16 cellular contexts compared by ENCODE assay signal in the genomic region with DNA sequence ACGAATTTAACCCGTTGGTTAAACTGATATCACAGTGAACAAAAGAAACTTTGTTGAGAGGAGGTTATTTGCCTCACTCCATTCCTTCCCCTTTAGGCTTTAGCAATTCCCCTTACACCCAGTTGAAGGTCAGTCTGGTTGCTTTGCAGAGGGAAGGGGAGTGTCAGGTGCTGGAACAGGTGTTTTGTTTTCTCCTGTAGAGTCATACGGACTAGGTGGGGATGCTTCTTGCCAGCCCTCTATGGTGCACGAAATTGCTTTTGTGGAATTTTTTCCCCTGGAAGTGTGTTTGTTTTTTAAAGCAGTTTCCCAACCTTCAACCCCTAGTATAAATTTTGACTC. TPM values are rescaled to one million over a fixed set of nuclear protein-coding genes. Genes with fewer than 3 reads are reported as not detected.
DNase-seq lines count a peak whose midpoint lies in the region; ATAC-seq and TF ChIP-seq lines count a peak whose summit lies in the region.
"Had no signal": no experiment of that assay in that cellular context is flagged by ENCODE, and none has a peak within 500 bp of the region (broad histone marks: within the 10 kb centered on the region; RNA-seq: fewer than 3 reads in every experiment).

No MANE protein-coding gene starts in this region.

- H2AFZ ChIP-seq in ACC112 (ENCODE audit: low read length, unreplicated experiment): peak overlapping the region; percentile 50

- H3K36me3 ChIP-seq in ACC112 (ENCODE audit: insufficient read depth, low read length): no peaks in the 10 kb centered on the region

- DNase-seq in NCI-H526 (lab: John Stamatoyannopoulos, UW) (peak; percentile 77 to 86), epithelial cell of esophagus (ENCODE audit: low read depth) (no peak), nephron progenitor cell (no peak), posterior vena cava (ENCODE audit: low spot score) (no peak), GF-D8 (lab: John Stamatoyannopoulos, UW) (no peak), mesenteric fat pad (ENCODE audit: low spot score) (no peak)
- DNase-seq: AML-193; amygdala; GDM1; NK-92 treated with Interleukin-12 subunit alpha and Interleukin-12 subunit beta, amount 100 ng/mL, for 24 hours had no signal

- H3K4me3 Mint-ChIP-seq in nephron progenitor cell: peak overlapping the region; percentile 29
- H3K4me3 Mint-ChIP-seq: T-helper 2 cell treated with Interferon-gamma antibody and Interleukin-4, amounts not matched to agents 5 μg/mL and 100 μg/mL, for 36 hours had no signal

- ATAC-seq in HG03571 (IDR thresholded peaks at IDR 0.05; ENCODE audit: unreplicated experiment): no peak

- peak overlapping the region; percentile 62; the same call in 1 of the 2 replicates for H3K27ac ChIP-seq in ACC112 (ENCODE audit: low read depth, low read length)

- peak overlapping the region; percentile 11 for H3K27ac Mint-ChIP-seq in nephron progenitor cell
- H3K27ac Mint-ChIP-seq: T-helper 2 cell treated with Interferon-gamma antibody and Interleukin-4, amounts not matched to agents 5 μg/mL and 100 μg/mL, for 36 hours had no signal

- peaks cover 52% of the 10 kb centered on the region for H3K9me3 Mint-ChIP-seq in nephron progenitor cell
- H3K9me3 Mint-ChIP-seq: T-helper 2 cell treated with Interferon-gamma antibody and Interleukin-4, amounts not matched to agents 5 μg/mL and 100 μg/mL, for 36 hours had no signal

- H3K79me2 ChIP-seq in ACC112 (ENCODE audit: control insufficient read depth, insufficient read depth, low read length, unreplicated experiment): no peaks in the 10 kb centered on the region

- H3K27me3 ChIP-seq in ACC112 (ENCODE audit: insufficient read depth, low read length): no peaks in the 10 kb centered on the region

- intact Hi-C loops in posterior vena cava (cut with DNase I): no loop called here

- peaks cover 4% of the 10 kb centered on the region for H3K27me3 Mint-ChIP-seq in nephron progenitor cell (ENCODE audit: low read depth, poor library complexity)

- H3K4me1 ChIP-seq in ACC112 (ENCODE audit: control insufficient read depth, insufficient read depth, low read length, unreplicated experiment): peaks cover 41% of the 10 kb centered on the region

- TF ChIP-seq CTCF in epithelial cell of esophagus (IDR thresholded peaks at IDR 0.05; ENCODE audit: insufficient read depth, low read depth, low read length, missing control alignments) (no peak), nephron progenitor cell (IDR thresholded peaks at IDR 0.05) (no peak)

- H3K4me3 ChIP-seq in ACC112 (ENCODE audit: low read depth, low read length): 0 out of 2 replicates have a peak overlapping the region, but pooled peaks have one; percentile 16
- peak overlapping the region; percentile 2 for H3K4me3 ChIP-seq in epithelial cell of esophagus (ENCODE audit: low read length)

- peaks cover 77% of the 10 kb centered on the region for H3K4me1 Mint-ChIP-seq in nephron progenitor cell

- peaks cover 28% of the 10 kb centered on the region for H3K36me3 Mint-ChIP-seq in nephron progenitor cell (ENCODE audit: low read depth)

RNA-seq across cellular contexts. Expression of gene DLG3, which starts 33.1 kb away (rescaled TPM):
- 10 to 100 TPM; 13.2 to 19.4 TPM for total RNA-seq in posterior vena cava
- 4.6 TPM for total RNA-seq in mesenteric fat pad

RNA-seq across cellular contexts. Expression of gene GDPD2, which starts 54.6 kb away (rescaled TPM):
- not detected for total RNA-seq in posterior vena cava
- total RNA-seq in mesenteric fat pad: not detected
- total RNA-seq: HT-29, omental fat pad, subcutaneous adipose tissue had no signal

Comparison
In these comparisons a context has a peak if more than half of its experiments do, and no peak if none do; other contexts are left out.
1. DNase-seq: peak in NCI-H526 (2 of 2); none in epithelial cell of esophagus (single experiment), nephron progenitor cell (single experiment), posterior vena cava (single experiment), GF-D8 (single experiment) and mesenteric fat pad (single experiment).